11 cellular contexts compared by ENCODE assay signal in genomic region chr5:56358703-56359428, GRCh38.
DNase-seq lines count a peak whose midpoint lies in the region; ATAC-seq, FAIRE-seq and TF ChIP-seq lines count a peak whose summit lies in the region.
"Had no signal": no experiment of that assay in that cellular context is flagged by ENCODE, and none has a peak within 500 bp of the region (broad histone marks: within the 10 kb centered on the region; RNA-seq: fewer than 3 reads in every experiment).

No MANE protein-coding gene starts in this region.

- peak; percentile 92 for FAIRE-seq in RCC 7860 (lab: Jason Lieb, UNC)

- WGBS in neuronal stem cell (ENCODE audit: extremely low coverage in 2 of 2, insufficient read length in 2 of 2, insufficient replicate concordance in 1 of 2), 2 donors = no CpG with 5 or more reads among the region's 11 CpGs

- no peak overlapping the region for H3K4ac ChIP-seq in neuronal stem cell (ENCODE audit: low read length)

- no peak overlapping the region for H3K4me3 ChIP-seq in BLaER1 treated with 17β-estradiol and CSF1 and Interleukin-3, amounts not matched to agents 10 nM and 100 nM
- no peak overlapping the region for H3K4me3 ChIP-seq in neuronal stem cell (ENCODE audit: low read length in 2 of 2)

- H3K9ac ChIP-seq in BLaER1 treated with 17β-estradiol and CSF1 and Interleukin-3, amounts not matched to agents 10 nM and 100 nM = peak overlapping the region in 5 of 11 experiments; percentile 14 to 44 (median 20); a peak in 6 of 22 replicates
- no peak overlapping the region for H3K9ac ChIP-seq in neuronal stem cell (ENCODE audit: low read depth, low read length, poor library complexity)

- peak overlapping the region; percentile 16 for H3K18ac ChIP-seq in neuronal stem cell (ENCODE audit: low read length)

- no peak overlapping the region for H2BK5ac ChIP-seq in neuronal stem cell (ENCODE audit: low read length)

- H3K27ac ChIP-seq in BLaER1 treated with 17β-estradiol and CSF1 and Interleukin-3, amounts not matched to agents 10 nM and 100 nM = peak overlapping the region in 7 of 11 experiments; percentile 4 to 71 (median 60); a peak in 13 of 22 replicates
- H3K27ac ChIP-seq in foreskin keratinocyte = no peak overlapping the region
- H3K27ac ChIP-seq in neuronal stem cell (replicated peaks; ENCODE audit: low read length) = no peak overlapping the region

- H4K8ac ChIP-seq in neuronal stem cell (ENCODE audit: low read depth, low read length) = no peak overlapping the region

- peaks cover 19 to 38% (median 32%) of the 10 kb centered on the region in 11 experiments; a peak in 21 of 22 replicates for H3K9me3 ChIP-seq in BLaER1 treated with 17β-estradiol and CSF1 and Interleukin-3, amounts not matched to agents 10 nM and 100 nM (replicated peaks in 1 of 11)
- H3K9me3 ChIP-seq in neuronal stem cell (replicated peaks in 1 of 2; ENCODE audit: control insufficient read depth in 2 of 2, insufficient read depth in 1 of 2, low read depth in 1 of 2, low read length in 2 of 2) = no peaks in the 10 kb centered on the region

- no peak for TF ChIP-seq CTCF in foreskin keratinocyte (conservative IDR thresholded peaks at IDR 0.05)

- H2AFZ ChIP-seq in neuronal stem cell (ENCODE audit: low read length) = no peak overlapping the region

- H3K79me1 ChIP-seq in neuronal stem cell (ENCODE audit: low read depth, low read length) = no peaks in the 10 kb centered on the region

- no peak overlapping the region for H2AK5ac ChIP-seq in neuronal stem cell (ENCODE audit: low read depth, low read length)

- no peaks in the 10 kb centered on the region for H4K20me1 ChIP-seq in BLaER1 treated with 17β-estradiol and CSF1 and Interleukin-3, amounts not matched to agents 10 nM and 100 nM

- no peak overlapping the region for H3K14ac ChIP-seq in neuronal stem cell (ENCODE audit: low read length)

- H3K36me3 ChIP-seq in BLaER1 treated with 17β-estradiol and CSF1 and Interleukin-3, amounts not matched to agents 10 nM and 100 nM = no peaks in the 10 kb centered on the region
- H3K36me3 ChIP-seq in neuronal stem cell (replicated peaks in 1 of 2; ENCODE audit: control insufficient read depth in 2 of 2, insufficient read depth in 2 of 2, low read length in 2 of 2) = no peaks in the 10 kb centered on the region

- ATAC-seq in foreskin keratinocyte (peak; percentile 25), HG02885 (IDR thresholded peaks at IDR 0.05; ENCODE audit: poor library complexity, unreplicated experiment) (no peak), HG03175 (IDR thresholded peaks at IDR 0.05; ENCODE audit: unreplicated experiment) (no peak), HG02610 (IDR thresholded peaks at IDR 0.05; ENCODE audit: unreplicated experiment) (no peak)
- ATAC-seq: natural killer cell treated with Interleukin-12 subunit alpha and Interleukin-12 subunit beta and Interleukin-15 and Interleukin-18, amount 100 ng/mL, for 72 hours had no signal

- H3K23ac ChIP-seq in neuronal stem cell (ENCODE audit: low read depth, low read length, poor library complexity) = no peak overlapping the region

- no peak overlapping the region for H4K91ac ChIP-seq in neuronal stem cell (ENCODE audit: low read depth, low read length, poor library complexity)

- peak overlapping the region; percentile 56 to 90 (median 67) for H3K4me2 ChIP-seq in BLaER1 treated with 17β-estradiol and CSF1 and Interleukin-3, amounts not matched to agents 10 nM and 100 nM
- no peak overlapping the region for H3K4me2 ChIP-seq in neuronal stem cell (ENCODE audit: insufficient read depth, low read length, poor library complexity, severe bottlenecking)

- H3K4me1 ChIP-seq in BLaER1 treated with 17β-estradiol and CSF1 and Interleukin-3, amounts not matched to agents 10 nM and 100 nM = peaks cover 42 to 82% (median 78%) of the 10 kb centered on the region in 10 experiments
- H3K4me1 ChIP-seq in foreskin keratinocyte (peaks cover 18% of the 10 kb centered on the region), neuronal stem cell (ENCODE audit: control insufficient read depth in 2 of 2, insufficient read depth in 1 of 2, low read depth in 1 of 2, low read length in 2 of 2) (peaks cover 0 to 1% of the 10 kb centered on the region in 2 donors)

- H2BK15ac ChIP-seq in neuronal stem cell (ENCODE audit: low read length) = no peak overlapping the region

- no peak overlapping the region for H2BK120ac ChIP-seq in neuronal stem cell (ENCODE audit: low read depth, low read length)

- DNase-seq in RCC 7860 (ENCODE audit: low spot score) = peak; percentile 94
- DNase-seq in foreskin keratinocyte = no peak
- no peak for DNase-seq in neuronal stem cell (ENCODE audit: low spot score)
- no peak for DNase-seq in activated effector memory CD4-positive, alpha-beta T cell treated with Interleukin-2 at 50 U/mL for 16 hours
- DNase-seq: activated CD4-positive, alpha-beta T cell treated with anti-CD3 and anti-CD28 coated beads, Interleukin-2, amount 50 U/mL, for 4 hours; amygdala had no signal

- H3K27me3 ChIP-seq in BLaER1 treated with 17β-estradiol and CSF1 and Interleukin-3, amounts not matched to agents 10 nM and 100 nM = no peaks in the 10 kb centered on the region
- H3K27me3 ChIP-seq in foreskin keratinocyte (no peaks in the 10 kb centered on the region), neuronal stem cell (ENCODE audit: control insufficient read depth in 3 of 3, insufficient read depth in 3 of 3, low read depth in 1 of 3, low read length in 3 of 3) (no peaks in the 10 kb centered on the region)

- H2BK12ac ChIP-seq in neuronal stem cell (ENCODE audit: low read length) = no peak overlapping the region

Comparison
In these comparisons a context has a peak if more than half of its experiments do, and no peak if none do; other contexts are left out.
1. H3K27ac ChIP-seq: peak in BLaER1 treated with 17β-estradiol and CSF1 and Interleukin-3, amounts not matched to agents 10 nM and 100 nM (7 of 11); none in foreskin keratinocyte (single experiment) and neuronal stem cell (single experiment).